8 cellular contexts compared by ENCODE assay signal in genomic region chr6:153032255-153032882, GRCh38. TPM values are rescaled to one million over a fixed set of nuclear protein-coding genes. Genes with fewer than 3 reads are reported as not detected.
DNase-seq lines count a peak whose midpoint lies in the region; ATAC-seq and TF ChIP-seq lines count a peak whose summit lies in the region.

No MANE protein-coding gene starts in this region.

- no peak overlapping the region for H3K27ac Mint-ChIP-seq in effector memory CD8-positive, alpha-beta T cell
- no peak overlapping the region for H3K27ac Mint-ChIP-seq in activated naive CD4-positive, alpha-beta T cell treated with anti-CD3 and anti-CD28 coated beads for 36 hours

- no peak overlapping the region for H2AFZ ChIP-seq in MM.1S (ENCODE audit: low read length)

- no peaks in the 10 kb centered on the region for H3F3A ChIP-seq in MM.1S (ENCODE audit: insufficient read depth, low read length)

- CTCF ChIA-PET in activated naive CD4-positive, alpha-beta T cell treated with anti-CD3 and anti-CD28 coated beads for 36 hours (lab: Charles Lee), result interaction anchor here (0.5 to 1.4 kb wide), 4 partner anchors 9 to 134 kb away, joined by 3 to 5 read pairs (median 4); no protein-coding TSS in a partner anchor

- H3K9me3 Mint-ChIP-seq in effector memory CD8-positive, alpha-beta T cell, result no peaks in the 10 kb centered on the region
- H3K9me3 Mint-ChIP-seq in activated naive CD4-positive, alpha-beta T cell treated with anti-CD3 and anti-CD28 coated beads for 36 hours, result no peaks in the 10 kb centered on the region

- no peaks in the 10 kb centered on the region for H4K20me1 ChIP-seq in MM.1S (ENCODE audit: insufficient read depth, low read length)

- no peaks in the 10 kb centered on the region for H3K9me2 ChIP-seq in MM.1S (replicated peaks; ENCODE audit: insufficient read depth, low read length)

- no peak overlapping the region for H3K4me2 ChIP-seq in MM.1S (ENCODE audit: low read depth, low read length)

- H3K27me3 Mint-ChIP-seq in effector memory CD8-positive, alpha-beta T cell, result peaks cover 32 to 44% of the 10 kb centered on the region in 2 donors
- H3K27me3 Mint-ChIP-seq in activated naive CD4-positive, alpha-beta T cell treated with anti-CD3 and anti-CD28 coated beads for 36 hours (ENCODE audit: low read depth), result peaks cover 7% of the 10 kb centered on the region

- peak; percentile 44 for TF ChIP-seq CTCF in GM10266 (IDR thresholded peaks at IDR 0.05; ENCODE audit: control insufficient read depth, insufficient read depth, low read depth, missing control alignments)
- TF ChIP-seq CTCF in MM.1S (IDR thresholded peaks at IDR 0.05; ENCODE audit: low read length), result peak; percentile 27
- TF ChIP-seq CTCF in body of pancreas (IDR thresholded peaks at IDR 0.05), result peak in 6 of 7 experiments; percentile 37 to 62 (median 56)
- TF ChIP-seq CTCF in lower lobe of right lung (IDR thresholded peaks at IDR 0.05), result peak; percentile 41

- no peak for TF ChIP-seq POLR2A in body of pancreas (IDR thresholded peaks at IDR 0.05)

- H3K9me3 ChIP-seq in MM.1S (replicated peaks; ENCODE audit: insufficient read depth, low read length), result no peaks in the 10 kb centered on the region
- H3K9me3 ChIP-seq in body of pancreas, result no peaks in the 10 kb centered on the region
- no peaks in the 10 kb centered on the region for H3K9me3 ChIP-seq in lower lobe of right lung

- H3K36me3 ChIP-seq in MM.1S (replicated peaks; ENCODE audit: insufficient read depth, low read length), result no peaks in the 10 kb centered on the region
- H3K36me3 ChIP-seq in body of pancreas (replicated peaks in 1 of 2; ENCODE audit: insufficient read depth in 1 of 2, low read depth in 2 of 2), result no peaks in the 10 kb centered on the region
- H3K36me3 ChIP-seq in lower lobe of right lung, result no peaks in the 10 kb centered on the region

- H3K79me2 ChIP-seq in MM.1S (ENCODE audit: low read length), result no peaks in the 10 kb centered on the region

- no peaks in the 10 kb centered on the region for H3K4me1 ChIP-seq in MM.1S (ENCODE audit: low read length)
- peaks cover 13% of the 10 kb centered on the region for H3K4me1 ChIP-seq in body of pancreas
- no peaks in the 10 kb centered on the region for H3K4me1 ChIP-seq in lower lobe of right lung

- no peaks in the 10 kb centered on the region for H3K36me3 Mint-ChIP-seq in effector memory CD8-positive, alpha-beta T cell (ENCODE audit: insufficient read depth)
- H3K36me3 Mint-ChIP-seq in activated naive CD4-positive, alpha-beta T cell treated with anti-CD3 and anti-CD28 coated beads for 36 hours (ENCODE audit: low read depth), result no peaks in the 10 kb centered on the region

- intact Hi-C loops in body of pancreas (cut with DNase I), result loop anchor here (10.0 kb wide), 1 partner anchor 472 kb away; no protein-coding TSS in a partner anchor
- intact Hi-C loops in lower lobe of right lung (cut with DNase I), result no loop called here
- intact Hi-C loops in activated naive CD4-positive, alpha-beta T cell treated with anti-CD3 and anti-CD28 coated beads for 36 hours (cut with micrococcal nuclease), result loop anchor here (1.0 to 5.0 kb wide), 4 partner anchors 200 to 760 kb away; no protein-coding TSS in a partner anchor

- no peak overlapping the region for H3K9ac ChIP-seq in MM.1S (ENCODE audit: low read length)

- 55 to 58% methylated on average over 9 of the region's 9 CpGs for whole genome bisulfite sequencing in body of pancreas, 2 donors

- no peaks in the 10 kb centered on the region for H3K4me1 Mint-ChIP-seq in effector memory CD8-positive, alpha-beta T cell (ENCODE audit: low read depth in 2 of 2)
- no peaks in the 10 kb centered on the region for H3K4me1 Mint-ChIP-seq in activated naive CD4-positive, alpha-beta T cell treated with anti-CD3 and anti-CD28 coated beads for 36 hours (ENCODE audit: low read depth)

- H3K27me3 ChIP-seq in MM.1S (replicated peaks; ENCODE audit: insufficient read depth, low read length) (no peaks in the 10 kb centered on the region), body of pancreas (no peaks in the 10 kb centered on the region), lower lobe of right lung (ENCODE audit: low read depth) (no peaks in the 10 kb centered on the region)

- no peak for DNase-seq in GM10266 (ENCODE audit: extremely low spot score)
- peak; percentile 29 for DNase-seq in MM.1S
- no peak for DNase-seq in body of pancreas
- no peak for DNase-seq in lower lobe of right lung
- no peak for DNase-seq in effector memory CD8-positive, alpha-beta T cell
- DNase-seq in activated naive CD4-positive, alpha-beta T cell treated with anti-CD3 and anti-CD28 coated beads for 36 hours, result no peak
- no peak for DNase-seq in HK-2 (ENCODE audit: unreplicated experiment)

- no peak overlapping the region for H3K4me3 Mint-ChIP-seq in effector memory CD8-positive, alpha-beta T cell
- H3K4me3 Mint-ChIP-seq in activated naive CD4-positive, alpha-beta T cell treated with anti-CD3 and anti-CD28 coated beads for 36 hours, result no peak overlapping the region

- H3K4me3 ChIP-seq in MM.1S (ENCODE audit: low read length) (no peak overlapping the region), body of pancreas (no peak overlapping the region), lower lobe of right lung (no peak overlapping the region)

- peak; percentile 56 for ATAC-seq in body of pancreas
- peak in 1 of 2 donors; percentile 54 for ATAC-seq in lower lobe of right lung
- no peak for ATAC-seq in effector memory CD8-positive, alpha-beta T cell (replicated peaks)
- no peak for ATAC-seq in HG03354 (IDR thresholded peaks at IDR 0.05; ENCODE audit: poor library complexity, severe bottlenecking, unreplicated experiment)

- no peak overlapping the region for H3K27ac ChIP-seq in MM.1S (ENCODE audit: low read length)
- peak overlapping the region in 1 of 4 donors; percentile 38 for H3K27ac ChIP-seq in body of pancreas
- no peak overlapping the region for H3K27ac ChIP-seq in lower lobe of right lung

RNA-seq across cellular contexts. Expression of gene MTRF1L, which starts 29.9 kb away (rescaled TPM):
- total RNA-seq in body of pancreas, result 10 to 100 TPM in 1 of 2 donors, 1 to 10 TPM in 1; 8.6 to 22.7 TPM
- 15.6 TPM for total RNA-seq in lower lobe of right lung
- total RNA-seq in activated naive CD4-positive, alpha-beta T cell treated with anti-CD3 and anti-CD28 coated beads for 36 hours, result 10 to 100 TPM; 11.6 to 12.0 TPM

RNA-seq across cellular contexts. Expression of gene FBXO5, which starts 49.5 kb away (rescaled TPM):
- 1 to 10 TPM in 1 of 2 donors, not detected in 1; 2.3 TPM for total RNA-seq in body of pancreas
- 5.1 TPM for total RNA-seq in lower lobe of right lung
- 10 to 100 TPM; 61.4 to 62.3 TPM for total RNA-seq in activated naive CD4-positive, alpha-beta T cell treated with anti-CD3 and anti-CD28 coated beads for 36 hours

Comparison
In these comparisons a context has a peak if more than half of its experiments do, and no peak if none do; other contexts are left out.
1. RNA of gene FBXO5, which starts 49.5 kb away (total RNA-seq): 61.4 to 62.3 TPM in activated naive CD4-positive, alpha-beta T cell treated with anti-CD3 and anti-CD28 coated beads for 36 hours; 5.1 TPM in lower lobe of right lung (single experiment) and 2.3 TPM in body of pancreas; every median in the first group is over 10 times any median in the second.
2. Peak in every context shown above with its lines, with median percentiles within 50 percentile points of each other: CTCF ChIP-seq.